Comparison of ENCODE assay signal across 1 cellular context in genomic region chr19:55270172-55270942, GRCh38.
TF ChIP-seq lines count a peak whose summit lies in the region.

No MANE protein-coding gene starts in this region.

TF ChIP-seq in K562, 482 proteins besides CTCF, POLR2A, EP300 and RAD21 (continued from another document):
- TF ChIP-seq TSHZ1 (CRISPR knock-in tag; IDR thresholded peaks at IDR 0.05) (0 out of 2 replicates have a peak, but pooled peaks have one; percentile 3), XRCC5 (IDR thresholded peaks at IDR 0.05; ENCODE audit: low read depth, low read length) (no peak), RBFOX2 (IDR thresholded peaks at IDR 0.05; ENCODE audit: low read depth, low read length) (peak; percentile 78), ARID2 (IDR thresholded peaks at IDR 0.05) (no peak), NELFE (IDR thresholded peaks at IDR 0.05; ENCODE audit: insufficient read depth, insufficient read length) (no peak), NR3C1 (CRISPR knock-in tag; IDR thresholded peaks at IDR 0.05) (no peak), ZNF592 (IDR thresholded peaks at IDR 0.05) (peak; percentile 75; the same call in 1 of the 2 replicates), NRF1 (conservative IDR thresholded peaks at IDR 0.05 in 1 of 2, IDR thresholded peaks at IDR 0.05 in 1 of 2) (peak in 1 of 2 experiments; percentile 47; a peak in 2 of 4 replicates), MAFG (tag; conservative IDR thresholded peaks at IDR 0.05) (no peak), DACH1 (IDR thresholded peaks at IDR 0.05; ENCODE audit: partially characterized antibody) (no peak), EHMT2 (IDR thresholded peaks at IDR 0.05) (0 out of 2 replicates have a peak, but pooled peaks have one; percentile 16), NKRF (IDR thresholded peaks at IDR 0.05; ENCODE audit: borderline replicate concordance) (peak; percentile 47; the same call in 1 of the 2 replicates), ARHGAP35 (IDR thresholded peaks at IDR 0.05; ENCODE audit: partially characterized antibody) (no peak), TEAD2 (tag; IDR thresholded peaks at IDR 0.05) (peak; percentile 62; the same call in 1 of the 2 replicates), ZNF511 (CRISPR knock-in tag; IDR thresholded peaks at IDR 0.05) (peak; percentile 71; the same call in 1 of the 2 replicates), CBFA2T2 (conservative IDR thresholded peaks at IDR 0.05) (0 out of 2 replicates have a peak, but pooled peaks have one; percentile 43), COPS2 (conservative IDR thresholded peaks at IDR 0.05) (no peak), FOXO4 (CRISPR knock-in tag; IDR thresholded peaks at IDR 0.05) (no peak), DLX4 (CRISPR knock-in tag; IDR thresholded peaks at IDR 0.05) (no peak), BCOR (IDR thresholded peaks at IDR 0.05) (0 out of 2 replicates have a peak, but pooled peaks have one; percentile 30), CREB3 (tag; conservative IDR thresholded peaks at IDR 0.05; ENCODE audit: low read depth) (0 out of 2 replicates have a peak, but pooled peaks have one; percentile 29), SOX6 (IDR thresholded peaks at IDR 0.05) (peak; percentile 62), ZBTB34 (CRISPR knock-in tag; IDR thresholded peaks at IDR 0.05) (no peak), EP400 (IDR thresholded peaks at IDR 0.05) (peak; percentile 78), ZBTB33 (CRISPR knock-in tag; IDR thresholded peaks at IDR 0.05) (peak; percentile 96), SIRT6 (IDR thresholded peaks at IDR 0.05; ENCODE audit: low read depth, low read length) (no peak), ZNF445 (CRISPR knock-in tag; IDR thresholded peaks at IDR 0.05; ENCODE audit: low read depth) (no peak), NR2C2 (CRISPR knock-in tag; IDR thresholded peaks at IDR 0.05) (no peak), NR2C2 (tag; IDR thresholded peaks at IDR 0.05) (peak; percentile 84; the same call in 1 of the 2 replicates)
